ENCODE assay signal across 2 cellular contexts in genomic region chr11:47335733-47336132, GRCh38.
TF ChIP-seq lines count a peak whose summit lies in the region.

No MANE protein-coding gene starts in this region.

TF ChIP-seq in GM23338, 12 proteins besides CTCF, POLR2A, EP300 and RAD21:
- no peak for TF ChIP-seq POLR2AphosphoS5 (IDR thresholded peaks at IDR 0.05; ENCODE audit: low read depth)
- no peak for TF ChIP-seq JUNB (IDR thresholded peaks at IDR 0.05; ENCODE audit: unreplicated experiment)
- no peak for TF ChIP-seq ZNF462 (CRISPR knock-in tag; IDR thresholded peaks at IDR 0.05)
- TF ChIP-seq EZH2phosphoT487 (IDR thresholded peaks at IDR 0.05; ENCODE audit: unreplicated experiment): no peak
- no peak for TF ChIP-seq ZNF114 (CRISPR knock-in tag; IDR thresholded peaks at IDR 0.05)
- no peak for TF ChIP-seq ETS1 (IDR thresholded peaks at IDR 0.05)
- TF ChIP-seq ZNF331 (CRISPR knock-in tag; IDR thresholded peaks at IDR 0.05; ENCODE audit: low read depth): no peak
- TF ChIP-seq REST (IDR thresholded peaks at IDR 0.05; ENCODE audit: unreplicated experiment): no peak
- no peak for TF ChIP-seq NANOG (IDR thresholded peaks at IDR 0.05; ENCODE audit: borderline replicate concordance)
- TF ChIP-seq STAT1 (IDR thresholded peaks at IDR 0.05; ENCODE audit: unreplicated experiment): no peak
- no peak for TF ChIP-seq CREB1 (CRISPR knock-in tag; IDR thresholded peaks at IDR 0.05; ENCODE audit: low read depth)
- no peak for TF ChIP-seq EZH2 (IDR thresholded peaks at IDR 0.05; ENCODE audit: low read depth, unreplicated experiment)

TF ChIP-seq in K562, 482 proteins besides CTCF, POLR2A, EP300 and RAD21:
- no peak for TF ChIP-seq TGIF2 (CRISPR knock-in tag; IDR thresholded peaks at IDR 0.05)
- no peak for TF ChIP-seq MAFF (IDR thresholded peaks at IDR 0.05; ENCODE audit: low read length)
- no peak for TF ChIP-seq XRCC4 (IDR thresholded peaks at IDR 0.05; ENCODE audit: extremely low read depth, insufficient read depth, insufficient read length)
- TF ChIP-seq JUNB (CRISPR knock-in tag; conservative IDR thresholded peaks at IDR 0.05): no peak
- no peak for TF ChIP-seq CREM (IDR thresholded peaks at IDR 0.05; ENCODE audit: low read depth)
- TF ChIP-seq ZNF696 (CRISPR knock-in tag; conservative IDR thresholded peaks at IDR 0.05): no peak
- no peak for TF ChIP-seq SP1 (CRISPR knock-in tag; IDR thresholded peaks at IDR 0.05)
TF ChIP-seq in K562: peak in this region for 0.
